ENCODE assay signal across 8 cellular contexts in the genomic region with DNA sequence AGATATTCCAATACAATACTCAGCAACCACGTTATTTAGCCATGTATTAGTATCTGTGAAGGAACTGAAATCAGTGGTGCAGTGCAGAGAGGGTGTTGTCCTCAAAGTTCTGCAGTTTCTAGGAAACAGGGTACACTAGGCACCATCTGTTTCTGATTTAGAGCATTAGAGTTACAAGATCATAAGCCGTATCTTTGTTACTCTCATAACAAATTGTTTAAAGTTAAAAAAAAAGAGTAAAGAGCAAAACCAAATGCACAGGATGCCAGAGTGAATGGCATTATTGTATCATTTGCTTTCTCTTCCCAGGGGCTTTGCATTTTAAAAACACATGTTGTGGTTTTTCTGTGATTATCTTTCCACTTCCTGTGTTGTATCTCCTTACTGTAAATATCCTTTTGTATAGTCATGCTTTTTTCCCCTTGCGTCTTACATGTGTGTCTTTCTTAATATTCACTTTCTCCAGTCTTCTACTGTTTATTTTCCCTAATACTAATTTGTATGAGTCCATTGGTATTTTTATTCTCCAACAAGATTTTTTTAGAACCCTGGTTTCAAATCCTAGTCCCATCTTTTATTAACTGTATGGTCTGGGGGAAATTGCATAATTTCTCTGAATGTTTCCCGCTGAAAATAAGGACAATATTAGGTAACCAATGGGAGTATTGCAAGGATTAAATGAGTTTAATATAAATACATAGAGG. TPM values are rescaled to one million over a fixed set of nuclear protein-coding genes. Genes with fewer than 3 reads are reported as not detected.
DNase-seq lines count a peak whose midpoint lies in the region; ATAC-seq and TF ChIP-seq lines count a peak whose summit lies in the region.

No MANE protein-coding gene starts in this region.

- no peak for TF ChIP-seq EP300 in gastroesophageal sphincter (IDR thresholded peaks at IDR 0.05)

- no peaks in the 10 kb centered on the region for H3K36me3 ChIP-seq in gastroesophageal sphincter

- ATAC-seq in gastroesophageal sphincter (peak; percentile 67), WTC11 (no peak), HG02763 (IDR thresholded peaks at IDR 0.05; ENCODE audit: unreplicated experiment) (no peak)

- CTCF ChIA-PET in WTC11 (lab: Charles Lee), result interaction anchor here (2.0 to 2.6 kb wide), 2 partner anchors 10 to 246 kb away, joined by 4 to 8 read pairs; no protein-coding TSS in a partner anchor

- no peaks in the 10 kb centered on the region for H3K9me3 ChIP-seq in gastroesophageal sphincter

- H3K4me1 Mint-ChIP-seq in WTC11, result no peaks in the 10 kb centered on the region

- POLR2A ChIA-PET in WTC11 (lab: Charles Lee), result no interaction called here

- H3K27me3 ChIP-seq in gastroesophageal sphincter, result no peaks in the 10 kb centered on the region

- no peak overlapping the region for H3K4me3 Mint-ChIP-seq in WTC11

- H3K9me3 Mint-ChIP-seq in WTC11, result no peaks in the 10 kb centered on the region

- TF ChIP-seq CTCF in gastroesophageal sphincter (IDR thresholded peaks at IDR 0.05) (no peak), WTC11 (IDR thresholded peaks at IDR 0.05) (no peak)

- no peak overlapping the region for H3K27ac Mint-ChIP-seq in WTC11

- peaks cover 0 to 33% (median 3%) of the 10 kb centered on the region in 3 donors for H3K4me1 ChIP-seq in gastroesophageal sphincter

- WGBS in gastroesophageal sphincter (ENCODE audit: low coverage in 1 of 2), 2 donors, result 37 to 40% methylated on average over 4 of the region's 4 CpGs

- H3K36me3 Mint-ChIP-seq in WTC11, result no peaks in the 10 kb centered on the region

- DNase-seq in GM04503 (ENCODE audit: low read depth), result peak; percentile 92
- DNase-seq in HCEC 1CT, result peak; percentile 91
- DNase-seq in OCI-M1 (lab: John Stamatoyannopoulos, UW), result peak; percentile 63
- no peak for DNase-seq in T1000 (lab: John Stamatoyannopoulos, UW)
- no peak for DNase-seq in retina
- DNase-seq in WTC11 (ENCODE audit: low spot score), result no peak

- TF ChIP-seq POLR2A in gastroesophageal sphincter (IDR thresholded peaks at IDR 0.05), result no peak

- H3K4me3 ChIP-seq in gastroesophageal sphincter, result no peak overlapping the region

- no peaks in the 10 kb centered on the region; the same call in 1 of the 2 replicates for H3K27me3 Mint-ChIP-seq in WTC11 (ENCODE audit: low read depth)

- peak overlapping the region in 3 of 4 donors; percentile 10 to 63 (median 51) for H3K27ac ChIP-seq in gastroesophageal sphincter

TF ChIP-seq in WTC11, 78 proteins besides CTCF, POLR2A, EP300 and RAD21 (continues in another document):
- TF ChIP-seq E2F4 (CRISPR knock-in tag; IDR thresholded peaks at IDR 0.05; ENCODE audit: borderline replicate concordance, low read depth) (no peak), ZNF396 (CRISPR knock-in tag; IDR thresholded peaks at IDR 0.05; ENCODE audit: borderline replicate concordance) (no peak), ZNF232 (CRISPR knock-in tag; IDR thresholded peaks at IDR 0.05) (no peak), MLX (CRISPR knock-in tag; IDR thresholded peaks at IDR 0.05) (no peak), ATF3 (CRISPR knock-in tag; conservative IDR thresholded peaks at IDR 0.05) (no peak), IRF1 (CRISPR knock-in tag; IDR thresholded peaks at IDR 0.05) (no peak), PRDM15 (CRISPR knock-in tag; IDR thresholded peaks at IDR 0.05) (no peak), E2F5 (CRISPR knock-in tag; IDR thresholded peaks at IDR 0.05) (no peak), RELA (CRISPR knock-in tag; IDR thresholded peaks at IDR 0.05; ENCODE audit: borderline replicate concordance) (no peak), NR2C2 (CRISPR knock-in tag; IDR thresholded peaks at IDR 0.05) (no peak), ZNF219 (CRISPR knock-in tag; IDR thresholded peaks at IDR 0.05; ENCODE audit: borderline replicate concordance) (no peak)
- TF ChIP-seq, protein P1, sequence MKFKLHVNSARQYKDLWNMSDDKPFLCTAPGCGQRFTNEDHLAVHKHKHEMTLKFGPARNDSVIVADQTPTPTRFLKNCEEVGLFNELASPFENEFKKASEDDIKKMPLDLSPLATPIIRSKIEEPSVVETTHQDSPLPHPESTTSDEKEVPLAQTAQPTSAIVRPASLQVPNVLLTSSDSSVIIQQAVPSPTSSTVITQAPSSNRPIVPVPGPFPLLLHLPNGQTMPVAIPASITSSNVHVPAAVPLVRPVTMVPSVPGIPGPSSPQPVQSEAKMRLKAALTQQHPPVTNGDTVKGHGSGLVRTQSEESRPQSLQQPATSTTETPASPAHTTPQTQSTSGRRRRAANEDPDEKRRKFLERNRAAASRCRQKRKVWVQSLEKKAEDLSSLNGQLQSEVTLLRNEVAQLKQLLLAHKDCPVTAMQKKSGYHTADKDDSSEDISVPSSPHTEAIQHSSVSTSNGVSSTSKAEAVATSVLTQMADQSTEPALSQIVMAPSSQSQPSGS (CRISPR knock-in tag; IDR thresholded peaks at IDR 0.05; ENCODE audit: borderline replicate concordance, low read depth), result no peak
- TF ChIP-seq, protein P2, sequence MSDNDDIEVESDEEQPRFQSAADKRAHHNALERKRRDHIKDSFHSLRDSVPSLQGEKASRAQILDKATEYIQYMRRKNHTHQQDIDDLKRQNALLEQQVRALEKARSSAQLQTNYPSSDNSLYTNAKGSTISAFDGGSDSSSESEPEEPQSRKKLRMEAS (CRISPR knock-in tag; IDR thresholded peaks at IDR 0.05), result no peak

RNA-seq across cellular contexts. Expression of gene NUP160, which starts 15.2 kb away (rescaled TPM):
- total RNA-seq in gastroesophageal sphincter, result 10 to 100 TPM; 15.7 to 34.2 (median 22.9) TPM
- total RNA-seq in WTC11 (2021), result 69.7 to 89.9 TPM (median 73.0 TPM) in 3 replicates

Comparison
In these comparisons a context has a peak if more than half of its experiments do, and no peak if none do; other contexts are left out.
1. DNase-seq: peak in GM04503 (single experiment), HCEC 1CT (single experiment) and OCI-M1 (single experiment); none in T1000 (single experiment), retina (single experiment) and WTC11 (single experiment).